In genomic region chr12:111085100-111085499, GRCh38 we compare ENCODE assay signal across 23 cellular contexts. TPM values are rescaled to one million over a fixed set of nuclear protein-coding genes. Genes with fewer than 3 reads are reported as not detected.
"Had no signal": no experiment of that assay in that cellular context is flagged by ENCODE, and none has a peak within 500 bp of the region (broad histone marks: within the 10 kb centered on the region; RNA-seq: fewer than 3 reads in every experiment).

No MANE protein-coding gene starts in this region.

- ATAC-seq: effector memory CD8-positive, alpha-beta T cell; gastrocnemius medialis; heart right ventricle; left colon; naive thymus-derived CD4-positive, alpha-beta T cell; stimulated activated effector memory CD8-positive, alpha-beta T cell treated with anti-CD3 and anti-CD28 coated beads, Interleukin-12 subunit alpha, Interleukin-12 subunit beta, amount 100 ng/mL, for 72 hours; stimulated activated naive CD8-positive, alpha-beta T cell treated with anti-CD3 and anti-CD28 coated beads, Interleukin-15, Interleukin-2, amounts not matched to agents 100 U/mL and 50 U/mL, for 24 hours had no signal

- H3K27ac Mint-ChIP-seq: effector memory CD8-positive, alpha-beta T cell; immature natural killer cell; naive thymus-derived CD4-positive, alpha-beta T cell; stimulated activated effector memory CD8-positive, alpha-beta T cell treated with anti-CD3 and anti-CD28 coated beads, Interleukin-12 subunit alpha, Interleukin-12 subunit beta, amount 100 ng/mL, for 72 hours had no signal

- H3K4me1 ChIP-seq: esophagus muscularis mucosa, gastrocnemius medialis, heart right ventricle, tibial artery, upper lobe of left lung, vagina had no signal

- H3K9me3 ChIP-seq: esophagus muscularis mucosa, gastrocnemius medialis, heart right ventricle, ovary, prostate gland, right lobe of liver, tibial artery, upper lobe of left lung, vagina had no signal

- H3K27me3 ChIP-seq: ovary, right lobe of liver, upper lobe of left lung, vagina had no signal

- H3K4me3 Mint-ChIP-seq: effector memory CD8-positive, alpha-beta T cell; immature natural killer cell; naive thymus-derived CD4-positive, alpha-beta T cell; stimulated activated effector memory CD8-positive, alpha-beta T cell treated with anti-CD3 and anti-CD28 coated beads, Interleukin-12 subunit alpha, Interleukin-12 subunit beta, amount 100 ng/mL, for 72 hours had no signal

- H3K27ac ChIP-seq: epithelial cell of prostate, esophagus muscularis mucosa, gastrocnemius medialis, heart right ventricle, ovary, prostate gland, right lobe of liver, tibial artery, upper lobe of left lung, vagina had no signal

- H3K4me1 Mint-ChIP-seq: immature natural killer cell had no signal

- H3K4me3 ChIP-seq: esophagus muscularis mucosa, gastrocnemius medialis, heart right ventricle, ovary, prostate gland, right lobe of liver, tibial artery, upper lobe of left lung, vagina had no signal

- DNase-seq: effector memory CD8-positive, alpha-beta T cell; gastrocnemius medialis; heart right ventricle; hypothalamus; immature natural killer cell; kidney; left colon; naive thymus-derived CD4-positive, alpha-beta T cell; ovary; retina; right lobe of liver; stimulated activated CD4-positive, alpha-beta T cell treated with anti-CD3 and anti-CD28 coated beads, Interleukin-4, amount 100 ng/mL, for 1 hour; stimulated activated CD8-positive, alpha-beta memory T cell treated with anti-CD3 and anti-CD28 coated beads, Interleukin-4, amount 100 ng/mL, for 48 hours; stimulated activated naive CD8-positive, alpha-beta T cell treated with anti-CD3 and anti-CD28 coated beads, Interleukin-15, Interleukin-2, amounts not matched to agents 100 U/mL and 50 U/mL, for 24 hours; tibial artery had no signal

- H3K36me3 ChIP-seq: esophagus muscularis mucosa, gastrocnemius medialis, heart right ventricle, ovary, prostate gland, right lobe of liver, tibial artery, upper lobe of left lung, vagina had no signal

- H3K9me3 Mint-ChIP-seq: effector memory CD8-positive, alpha-beta T cell; immature natural killer cell; stimulated activated effector memory CD8-positive, alpha-beta T cell treated with anti-CD3 and anti-CD28 coated beads, Interleukin-12 subunit alpha, Interleukin-12 subunit beta, amount 100 ng/mL, for 72 hours had no signal

- H3K36me3 Mint-ChIP-seq: immature natural killer cell; stimulated activated effector memory CD8-positive, alpha-beta T cell treated with anti-CD3 and anti-CD28 coated beads, Interleukin-12 subunit alpha, Interleukin-12 subunit beta, amount 100 ng/mL, for 72 hours had no signal

RNA-seq across cellular contexts. Expression of gene CUX2, which starts 51.1 kb away (rescaled TPM):
- total RNA-seq: fibroblast of villous mesenchyme, lung microvascular endothelial cell had no signal
- polyA plus RNA-seq: heart right ventricle, immature natural killer cell had no signal
